ENCODE assay signal across 2 cellular contexts in the genomic region with DNA sequence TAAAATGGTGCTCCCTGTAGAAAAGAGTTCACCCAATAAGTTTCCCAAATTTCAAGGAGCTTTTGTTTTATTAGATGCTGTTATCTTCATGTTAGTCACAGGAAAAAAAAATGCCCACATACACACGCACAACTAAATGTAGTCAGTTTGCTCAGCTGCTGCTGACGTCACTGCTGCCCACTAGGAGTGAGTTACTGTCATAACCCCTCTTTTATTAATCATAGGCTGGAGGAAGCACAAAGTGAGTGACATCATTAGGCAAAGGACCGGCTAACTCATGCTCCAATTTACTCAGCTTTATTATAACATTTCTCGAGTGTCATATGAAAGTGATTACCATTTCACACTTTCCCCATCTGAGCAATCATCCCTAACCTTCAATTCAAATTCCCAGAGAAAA.
TF ChIP-seq lines count a peak whose summit lies in the region.

No MANE protein-coding gene starts in this region.

TF ChIP-seq in K562, 482 proteins besides CTCF, POLR2A, EP300 and RAD21:
- TF ChIP-seq KHSRP (IDR thresholded peaks at IDR 0.05), result no peak
- TF ChIP-seq, protein P1, sequence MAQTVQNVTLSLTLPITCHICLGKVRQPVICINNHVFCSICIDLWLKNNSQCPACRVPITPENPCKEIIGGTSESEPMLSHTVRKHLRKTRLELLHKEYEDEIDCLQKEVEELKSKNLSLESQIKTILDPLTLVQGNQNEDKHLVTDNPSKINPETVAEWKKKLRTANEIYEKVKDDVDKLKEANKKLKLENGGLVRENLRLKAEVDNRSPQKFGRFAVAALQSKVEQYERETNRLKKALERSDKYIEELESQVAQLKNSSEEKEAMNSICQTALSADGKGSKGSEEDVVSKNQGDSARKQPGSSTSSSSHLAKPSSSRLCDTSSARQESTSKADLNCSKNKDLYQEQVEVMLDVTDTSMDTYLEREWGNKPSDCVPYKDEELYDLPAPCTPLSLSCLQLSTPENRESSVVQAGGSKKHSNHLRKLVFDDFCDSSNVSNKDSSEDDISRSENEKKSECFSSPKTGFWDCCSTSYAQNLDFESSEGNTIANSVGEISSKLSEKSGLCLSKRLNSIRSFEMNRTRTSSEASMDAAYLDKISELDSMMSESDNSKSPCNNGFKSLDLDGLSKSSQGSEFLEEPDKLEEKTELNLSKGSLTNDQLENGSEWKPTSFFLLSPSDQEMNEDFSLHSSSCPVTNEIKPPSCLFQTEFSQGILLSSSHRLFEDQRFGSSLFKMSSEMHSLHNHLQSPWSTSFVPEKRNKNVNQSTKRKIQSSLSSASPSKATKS (CRISPR knock-in tag; IDR thresholded peaks at IDR 0.05), result no peak
- no peak for TF ChIP-seq EHMT2 (IDR thresholded peaks at IDR 0.05)
- no peak for TF ChIP-seq ATF1 (CRISPR knock-in tag; IDR thresholded peaks at IDR 0.05)
- TF ChIP-seq ATF1 (tag; IDR thresholded peaks at IDR 0.05), result 0 out of 2 replicates have a peak, but pooled peaks have one; percentile 20
- TF ChIP-seq, protein P2, sequence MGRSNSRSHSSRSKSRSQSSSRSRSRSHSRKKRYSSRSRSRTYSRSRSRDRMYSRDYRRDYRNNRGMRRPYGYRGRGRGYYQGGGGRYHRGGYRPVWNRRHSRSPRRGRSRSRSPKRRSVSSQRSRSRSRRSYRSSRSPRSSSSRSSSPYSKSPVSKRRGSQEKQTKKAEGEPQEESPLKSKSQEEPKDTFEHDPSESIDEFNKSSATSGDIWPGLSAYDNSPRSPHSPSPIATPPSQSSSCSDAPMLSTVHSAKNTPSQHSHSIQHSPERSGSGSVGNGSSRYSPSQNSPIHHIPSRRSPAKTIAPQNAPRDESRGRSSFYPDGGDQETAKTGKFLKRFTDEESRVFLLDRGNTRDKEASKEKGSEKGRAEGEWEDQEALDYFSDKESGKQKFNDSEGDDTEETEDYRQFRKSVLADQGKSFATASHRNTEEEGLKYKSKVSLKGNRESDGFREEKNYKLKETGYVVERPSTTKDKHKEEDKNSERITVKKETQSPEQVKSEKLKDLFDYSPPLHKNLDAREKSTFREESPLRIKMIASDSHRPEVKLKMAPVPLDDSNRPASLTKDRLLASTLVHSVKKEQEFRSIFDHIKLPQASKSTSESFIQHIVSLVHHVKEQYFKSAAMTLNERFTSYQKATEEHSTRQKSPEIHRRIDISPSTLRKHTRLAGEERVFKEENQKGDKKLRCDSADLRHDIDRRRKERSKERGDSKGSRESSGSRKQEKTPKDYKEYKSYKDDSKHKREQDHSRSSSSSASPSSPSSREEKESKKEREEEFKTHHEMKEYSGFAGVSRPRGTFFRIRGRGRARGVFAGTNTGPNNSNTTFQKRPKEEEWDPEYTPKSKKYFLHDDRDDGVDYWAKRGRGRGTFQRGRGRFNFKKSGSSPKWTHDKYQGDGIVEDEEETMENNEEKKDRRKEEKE (IDR thresholded peaks at IDR 0.05; ENCODE audit: borderline replicate concordance in 1 of 2, control insufficient read depth in 1 of 2, low read depth in 2 of 2, low read length in 1 of 2), result no peak
- TF ChIP-seq MTA2 (IDR thresholded peaks at IDR 0.05; ENCODE audit: low read depth), result no peak

TF ChIP-seq in liver, 16 proteins besides CTCF, POLR2A, EP300 and RAD21:
- TF ChIP-seq FOXA2 (IDR thresholded peaks at IDR 0.05), result no peak
- TF ChIP-seq, protein P3, sequence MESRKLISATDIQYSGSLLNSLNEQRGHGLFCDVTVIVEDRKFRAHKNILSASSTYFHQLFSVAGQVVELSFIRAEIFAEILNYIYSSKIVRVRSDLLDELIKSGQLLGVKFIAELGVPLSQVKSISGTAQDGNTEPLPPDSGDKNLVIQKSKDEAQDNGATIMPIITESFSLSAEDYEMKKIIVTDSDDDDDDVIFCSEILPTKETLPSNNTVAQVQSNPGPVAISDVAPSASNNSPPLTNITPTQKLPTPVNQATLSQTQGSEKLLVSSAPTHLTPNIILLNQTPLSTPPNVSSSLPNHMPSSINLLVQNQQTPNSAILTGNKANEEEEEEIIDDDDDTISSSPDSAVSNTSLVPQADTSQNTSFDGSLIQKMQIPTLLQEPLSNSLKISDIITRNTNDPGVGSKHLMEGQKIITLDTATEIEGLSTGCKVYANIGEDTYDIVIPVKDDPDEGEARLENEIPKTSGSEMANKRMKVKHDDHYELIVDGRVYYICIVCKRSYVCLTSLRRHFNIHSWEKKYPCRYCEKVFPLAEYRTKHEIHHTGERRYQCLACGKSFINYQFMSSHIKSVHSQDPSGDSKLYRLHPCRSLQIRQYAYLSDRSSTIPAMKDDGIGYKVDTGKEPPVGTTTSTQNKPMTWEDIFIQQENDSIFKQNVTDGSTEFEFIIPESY (IDR thresholded peaks at IDR 0.05), result no peak
- no peak for TF ChIP-seq JUND (IDR thresholded peaks at IDR 0.05)
- no peak for TF ChIP-seq YY1 (IDR thresholded peaks at IDR 0.05)
- TF ChIP-seq, protein P4, sequence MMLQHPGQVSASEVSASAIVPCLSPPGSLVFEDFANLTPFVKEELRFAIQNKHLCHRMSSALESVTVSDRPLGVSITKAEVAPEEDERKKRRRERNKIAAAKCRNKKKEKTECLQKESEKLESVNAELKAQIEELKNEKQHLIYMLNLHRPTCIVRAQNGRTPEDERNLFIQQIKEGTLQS (IDR thresholded peaks at IDR 0.05), result no peak
- no peak for TF ChIP-seq TAF1 (conservative IDR thresholded peaks at IDR 0.05)
- TF ChIP-seq RXRA (IDR thresholded peaks at IDR 0.05), result no peak
- TF ChIP-seq, protein P5, sequence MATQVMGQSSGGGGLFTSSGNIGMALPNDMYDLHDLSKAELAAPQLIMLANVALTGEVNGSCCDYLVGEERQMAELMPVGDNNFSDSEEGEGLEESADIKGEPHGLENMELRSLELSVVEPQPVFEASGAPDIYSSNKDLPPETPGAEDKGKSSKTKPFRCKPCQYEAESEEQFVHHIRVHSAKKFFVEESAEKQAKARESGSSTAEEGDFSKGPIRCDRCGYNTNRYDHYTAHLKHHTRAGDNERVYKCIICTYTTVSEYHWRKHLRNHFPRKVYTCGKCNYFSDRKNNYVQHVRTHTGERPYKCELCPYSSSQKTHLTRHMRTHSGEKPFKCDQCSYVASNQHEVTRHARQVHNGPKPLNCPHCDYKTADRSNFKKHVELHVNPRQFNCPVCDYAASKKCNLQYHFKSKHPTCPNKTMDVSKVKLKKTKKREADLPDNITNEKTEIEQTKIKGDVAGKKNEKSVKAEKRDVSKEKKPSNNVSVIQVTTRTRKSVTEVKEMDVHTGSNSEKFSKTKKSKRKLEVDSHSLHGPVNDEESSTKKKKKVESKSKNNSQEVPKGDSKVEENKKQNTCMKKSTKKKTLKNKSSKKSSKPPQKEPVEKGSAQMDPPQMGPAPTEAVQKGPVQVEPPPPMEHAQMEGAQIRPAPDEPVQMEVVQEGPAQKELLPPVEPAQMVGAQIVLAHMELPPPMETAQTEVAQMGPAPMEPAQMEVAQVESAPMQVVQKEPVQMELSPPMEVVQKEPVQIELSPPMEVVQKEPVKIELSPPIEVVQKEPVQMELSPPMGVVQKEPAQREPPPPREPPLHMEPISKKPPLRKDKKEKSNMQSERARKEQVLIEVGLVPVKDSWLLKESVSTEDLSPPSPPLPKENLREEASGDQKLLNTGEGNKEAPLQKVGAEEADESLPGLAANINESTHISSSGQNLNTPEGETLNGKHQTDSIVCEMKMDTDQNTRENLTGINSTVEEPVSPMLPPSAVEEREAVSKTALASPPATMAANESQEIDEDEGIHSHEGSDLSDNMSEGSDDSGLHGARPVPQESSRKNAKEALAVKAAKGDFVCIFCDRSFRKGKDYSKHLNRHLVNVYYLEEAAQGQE (IDR thresholded peaks at IDR 0.05), result no peak
TF ChIP-seq in liver: peak in this region for 0.
